ENCODE assay signal across 9 cellular contexts in the genomic region with DNA sequence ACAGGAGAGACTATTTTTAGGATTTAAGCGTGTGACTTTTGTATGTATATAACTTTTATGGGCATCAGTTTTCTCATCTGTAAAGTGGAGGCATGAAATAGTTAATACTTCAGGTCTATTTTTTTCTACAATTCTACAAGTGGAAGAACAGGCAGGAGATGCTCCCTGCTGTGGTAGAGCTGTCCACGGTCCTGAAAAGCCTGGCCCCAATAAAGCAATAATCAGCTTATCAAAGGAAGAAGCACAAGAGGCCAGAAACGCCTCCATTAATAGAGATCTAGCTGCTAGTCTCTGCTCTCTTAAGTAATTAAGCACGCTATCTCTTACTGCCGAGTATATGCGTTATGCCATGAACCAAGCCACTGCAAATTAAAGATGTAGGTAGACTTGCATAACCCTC. TPM values are rescaled to one million over a fixed set of nuclear protein-coding genes. Genes with fewer than 3 reads are reported as not detected.
DNase-seq lines count a peak whose midpoint lies in the region; ATAC-seq, FAIRE-seq and TF ChIP-seq lines count a peak whose summit lies in the region.
"Had no signal": no experiment of that assay in that cellular context is flagged by ENCODE, and none has a peak within 500 bp of the region (broad histone marks: within the 10 kb centered on the region; RNA-seq: fewer than 3 reads in every experiment).

No MANE protein-coding gene starts in this region.

- no peak overlapping the region for H3K4ac ChIP-seq in neuronal stem cell (ENCODE audit: low read length)

- H4K91ac ChIP-seq in neuronal stem cell (ENCODE audit: low read depth, low read length, poor library complexity), result no peak overlapping the region

- no peak overlapping the region for H2BK120ac ChIP-seq in neuronal stem cell (ENCODE audit: low read depth, low read length)

- H3K4me1 ChIP-seq in neuronal stem cell (ENCODE audit: control insufficient read depth in 2 of 2, insufficient read depth in 1 of 2, low read depth in 1 of 2, low read length in 2 of 2) (peaks cover 0 to 4% of the 10 kb centered on the region in 2 donors), suprapubic skin (no peaks in the 10 kb centered on the region)

- FAIRE-seq in bronchial epithelial cell (lab: Jason Lieb, UNC), result no peak

- H3K27ac ChIP-seq in neuronal stem cell (replicated peaks; ENCODE audit: low read length), result no peak overlapping the region
- H3K27ac ChIP-seq in suprapubic skin, result no peak overlapping the region

- H3K9me3 ChIP-seq in neuronal stem cell (replicated peaks in 1 of 2; ENCODE audit: control insufficient read depth in 2 of 2, insufficient read depth in 1 of 2, low read depth in 1 of 2, low read length in 2 of 2) (no peaks in the 10 kb centered on the region), suprapubic skin (no peaks in the 10 kb centered on the region)

- no peak overlapping the region for H3K18ac ChIP-seq in neuronal stem cell (ENCODE audit: low read length)

- TF ChIP-seq EP300 in suprapubic skin (IDR thresholded peaks at IDR 0.05), result no peak

- H3K14ac ChIP-seq in neuronal stem cell (ENCODE audit: low read length), result no peak overlapping the region

- H3K79me1 ChIP-seq in neuronal stem cell (ENCODE audit: low read depth, low read length), result no peaks in the 10 kb centered on the region

- ATAC-seq in HG03469 (IDR thresholded peaks at IDR 0.05; ENCODE audit: unreplicated experiment), result no peak
- ATAC-seq: stimulated activated naive CD8-positive, alpha-beta T cell treated with anti-CD3 and anti-CD28 coated beads, Interleukin-15, amount 100 ng/mL, for 72 hours had no signal

- no peak overlapping the region for H3K23ac ChIP-seq in neuronal stem cell (ENCODE audit: low read depth, low read length, poor library complexity)

- no peak for TF ChIP-seq CTCF in GM10266 (IDR thresholded peaks at IDR 0.05; ENCODE audit: control insufficient read depth, insufficient read depth, low read depth, missing control alignments)
- TF ChIP-seq CTCF in bronchial epithelial cell (IDR thresholded peaks at IDR 0.05; ENCODE audit: insufficient read depth, low read length, severe bottlenecking), result no peak
- TF ChIP-seq CTCF in suprapubic skin (IDR thresholded peaks at IDR 0.05), result no peak

- H2AK5ac ChIP-seq in neuronal stem cell (ENCODE audit: low read depth, low read length), result no peak overlapping the region

- H3K4me2 ChIP-seq in neuronal stem cell (ENCODE audit: insufficient read depth, low read length, poor library complexity, severe bottlenecking), result no peak overlapping the region

- no peak overlapping the region for H3K4me3 ChIP-seq in bronchial epithelial cell (ENCODE audit: low read depth, low read length)
- no peak overlapping the region for H3K4me3 ChIP-seq in neuronal stem cell (ENCODE audit: low read length in 2 of 2)
- H3K4me3 ChIP-seq in suprapubic skin, result no peak overlapping the region

- no CpG with 5 or more reads among the region's 6 CpGs for whole genome bisulfite sequencing in neuronal stem cell (ENCODE audit: extremely low coverage in 2 of 2, insufficient read length in 2 of 2, insufficient replicate concordance in 1 of 2), 2 donors
- WGBS in suprapubic skin, result 39% methylated on average over 6 of the region's 6 CpGs

- H3K9ac ChIP-seq in neuronal stem cell (ENCODE audit: low read depth, low read length, poor library complexity), result no peak overlapping the region

- no peaks in the 10 kb centered on the region for H3K27me3 ChIP-seq in bronchial epithelial cell (ENCODE audit: control insufficient read depth, insufficient read depth, low read length)
- no peaks in the 10 kb centered on the region for H3K27me3 ChIP-seq in neuronal stem cell (ENCODE audit: control insufficient read depth in 3 of 3, insufficient read depth in 3 of 3, low read depth in 1 of 3, low read length in 3 of 3)
- no peaks in the 10 kb centered on the region for H3K27me3 ChIP-seq in suprapubic skin

- no peak overlapping the region for H2BK5ac ChIP-seq in neuronal stem cell (ENCODE audit: low read length)

- no peak overlapping the region for H4K8ac ChIP-seq in neuronal stem cell (ENCODE audit: low read depth, low read length)

- no peaks in the 10 kb centered on the region for H3K36me3 ChIP-seq in bronchial epithelial cell (ENCODE audit: control insufficient read depth, insufficient read depth, low read length)
- no peaks in the 10 kb centered on the region for H3K36me3 ChIP-seq in neuronal stem cell (replicated peaks in 1 of 2; ENCODE audit: control insufficient read depth in 2 of 2, insufficient read depth in 2 of 2, low read length in 2 of 2)
- no peaks in the 10 kb centered on the region for H3K36me3 ChIP-seq in suprapubic skin

- no peak for TF ChIP-seq POLR2A in suprapubic skin (IDR thresholded peaks at IDR 0.05)

- no peak overlapping the region for H2BK15ac ChIP-seq in neuronal stem cell (ENCODE audit: low read length)

- H2BK12ac ChIP-seq in neuronal stem cell (ENCODE audit: low read length), result no peak overlapping the region

- H2AFZ ChIP-seq in neuronal stem cell (ENCODE audit: low read length), result no peak overlapping the region

- DNase-seq in GM10266 (ENCODE audit: extremely low spot score), result peak; percentile 16
- DNase-seq in MV-4-11 (lab: John Stamatoyannopoulos, UW), result peak; percentile 23
- peak; percentile 46 for DNase-seq in bronchial epithelial cell (ENCODE audit: low read depth)
- peak; percentile 79 for DNase-seq in neuronal stem cell (ENCODE audit: low spot score)
- no peak for DNase-seq in central memory CD4-positive, alpha-beta T cell
- no peak for DNase-seq in suprapubic skin (ENCODE audit: low spot score in 2 of 2)
- DNase-seq in NCI-H1930 (lab: John Stamatoyannopoulos, UW), result no peak

RNA-seq across cellular contexts. Expression of a gene that starts 28.0 kb away (rescaled TPM):
- 4.5 and 5.5 TPM in 2 replicates for total RNA-seq in bronchial epithelial cell
- polyA plus RNA-seq in neuronal stem cell (2013, experiment 1 of 2), result 70.3 TPM
- 72.7 TPM for polyA plus RNA-seq in neuronal stem cell (2013, experiment 2 of 2)
- 10 to 100 TPM in 1 of 4 donors, 1 to 10 TPM in 3; 5.7 to 11.4 (median 7.2) TPM for total RNA-seq in suprapubic skin

Comparison
In these comparisons a context has a peak if more than half of its experiments do, and no peak if none do; other contexts are left out.
1. DNase-seq: peak in GM10266 (single experiment), MV-4-11 (single experiment), bronchial epithelial cell (single experiment) and neuronal stem cell (single experiment); none in central memory CD4-positive, alpha-beta T cell (single experiment), suprapubic skin (0 of 2) and NCI-H1930 (0 of 2).